Comparison of ENCODE assay signal across 8 cellular contexts in the genomic region with DNA sequence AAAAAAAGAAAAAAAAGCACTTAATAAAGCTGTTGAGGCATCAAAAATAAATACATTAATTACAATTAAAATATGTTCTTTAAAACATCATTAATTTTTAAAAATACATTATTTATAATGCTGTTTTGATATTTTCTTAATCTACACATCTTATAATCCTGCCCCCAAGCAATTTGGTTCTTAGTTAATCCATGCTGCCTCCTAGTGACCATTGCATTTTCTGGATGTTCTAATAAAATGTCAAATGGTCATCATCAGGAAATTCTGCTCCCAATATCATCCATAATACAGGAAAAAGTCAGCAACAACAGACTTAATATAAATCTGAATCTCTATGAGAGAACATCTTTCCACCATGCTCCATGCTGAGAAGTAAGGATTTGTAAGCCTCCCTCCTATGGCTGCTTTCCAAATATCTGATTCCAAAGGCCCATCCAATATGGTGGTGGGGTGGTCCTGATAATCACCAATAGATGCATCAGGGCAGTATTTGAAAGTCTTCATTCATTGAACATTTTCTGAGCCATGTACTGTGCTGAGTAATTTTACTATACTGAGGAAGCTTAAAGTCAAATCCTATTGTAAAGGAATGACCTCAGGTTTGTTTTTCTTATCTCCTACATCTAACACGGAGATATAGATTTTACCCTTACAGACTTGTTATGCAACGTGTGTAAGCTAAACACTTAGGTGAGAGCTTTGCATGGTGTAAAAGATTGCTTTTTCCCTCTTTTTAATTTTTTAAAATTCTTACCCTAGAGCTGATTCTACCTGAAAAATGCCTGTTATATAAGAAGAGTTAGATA.
DNase-seq lines count a peak whose midpoint lies in the region; ATAC-seq and TF ChIP-seq lines count a peak whose summit lies in the region.

No MANE protein-coding gene starts in this region.

- TF ChIP-seq CTCF in mammary epithelial cell (conservative IDR thresholded peaks at IDR 0.05 in 1 of 2, IDR thresholded peaks at IDR 0.05 in 1 of 2; ENCODE audit: extremely low read depth in 1 of 2, insufficient read depth in 1 of 2, low read depth in 1 of 2, low read length in 2 of 2), result peak; percentile 65 to 73

- H3K4me2 ChIP-seq in mammary epithelial cell (ENCODE audit: insufficient read depth, low read depth, low read length) (no peak overlapping the region), mesenchymal stem cell (ENCODE audit: low read length, poor library complexity, severe bottlenecking) (no peak overlapping the region)

- H3K18ac ChIP-seq in mesenchymal stem cell (ENCODE audit: low read depth in 1 of 2, low read length in 2 of 2), result no peak overlapping the region

- H3K4ac ChIP-seq in mesenchymal stem cell (ENCODE audit: low read depth in 1 of 2, low read length in 2 of 2), result no peak overlapping the region

- no peak overlapping the region for H2AK5ac ChIP-seq in mesenchymal stem cell (ENCODE audit: low read length, severe bottlenecking)

- H3K4me1 ChIP-seq in mammary epithelial cell (ENCODE audit: insufficient read depth, low read length) (peaks cover 15% of the 10 kb centered on the region), mesenchymal stem cell (ENCODE audit: control insufficient read depth, insufficient read depth, low read depth, low read length) (no peaks in the 10 kb centered on the region)

- H3K4me3 ChIP-seq in mammary epithelial cell (replicated peaks in 1 of 3; ENCODE audit: insufficient read depth in 1 of 3, low read depth in 2 of 3, low read length in 3 of 3), result no peak overlapping the region
- H3K4me3 ChIP-seq in mesenchymal stem cell (ENCODE audit: insufficient read depth in 1 of 2, low read depth in 1 of 2, low read length in 2 of 2), result no peak overlapping the region

- no peak overlapping the region for H2BK120ac ChIP-seq in mesenchymal stem cell (ENCODE audit: low read depth, low read length)

- H3K9me3 ChIP-seq in mammary epithelial cell (replicated peaks; ENCODE audit: insufficient read depth, low read length) (no peaks in the 10 kb centered on the region), mesenchymal stem cell (ENCODE audit: control insufficient read depth, low read length) (peaks cover 4% of the 10 kb centered on the region)

- H2BK5ac ChIP-seq in mesenchymal stem cell (ENCODE audit: low read depth, low read length, poor library complexity, severe bottlenecking), result no peak overlapping the region

- no peak overlapping the region for H3K14ac ChIP-seq in mesenchymal stem cell (ENCODE audit: low read length in 2 of 2)

- H3K27ac ChIP-seq in mammary epithelial cell (ENCODE audit: insufficient read depth, low read depth, low read length), result no peak overlapping the region
- H3K27ac ChIP-seq in mesenchymal stem cell (ENCODE audit: low read length, poor library complexity, severe bottlenecking), result no peak overlapping the region

- H3K9ac ChIP-seq in mammary epithelial cell (ENCODE audit: insufficient read depth, low read length) (no peak overlapping the region), mesenchymal stem cell (ENCODE audit: low read length) (no peak overlapping the region)

- no peak overlapping the region for H3K23ac ChIP-seq in mesenchymal stem cell (ENCODE audit: low read length in 2 of 2)

- H3K79me1 ChIP-seq in mesenchymal stem cell (replicated peaks; ENCODE audit: low read length, poor library complexity, severe bottlenecking), result no peaks in the 10 kb centered on the region

- intact Hi-C loops in mammary epithelial cell (cut with micrococcal nuclease), result loop anchor here (1.0 to 2.0 kb wide), 5 partner anchors 30 to 189 kb away; no protein-coding TSS in a partner anchor

- 25% methylated on average over 2 of the region's 2 CpGs for WGBS in mammary epithelial cell (ENCODE audit: low coverage, missing lambda C conversion rate)
- no CpG with 5 or more reads among the region's 2 CpGs for WGBS in mesenchymal stem cell

- dilution Hi-C loops in mammary epithelial cell (cut with HindIII; ENCODE audit: low sequenced_read_pairs), result no loop called here

- no peaks in the 10 kb centered on the region for H3K79me2 ChIP-seq in mammary epithelial cell (ENCODE audit: insufficient read depth, low read length)

- H4K8ac ChIP-seq in mesenchymal stem cell (ENCODE audit: low read length), result no peak overlapping the region

- no peak overlapping the region for H4K91ac ChIP-seq in mesenchymal stem cell (ENCODE audit: low read length)

- no peaks in the 10 kb centered on the region for H4K20me1 ChIP-seq in mammary epithelial cell (ENCODE audit: insufficient read depth, low read length)

- CTCF ChIA-PET in mammary epithelial cell (lab: Charles Lee; ENCODE audit: low non-redundant PET), result interaction anchor here (0.7 kb wide), 1 partner anchor 189 kb away, joined by 3 read pairs; no protein-coding TSS in a partner anchor

- H2BK15ac ChIP-seq in mesenchymal stem cell (ENCODE audit: low read depth, poor library complexity, severe bottlenecking), result no peak overlapping the region

- no peak overlapping the region for H2BK12ac ChIP-seq in mesenchymal stem cell (ENCODE audit: low read length in 2 of 2)

- in situ Hi-C loops in Caki2 (cut with HindIII; ENCODE audit: low pct_unique_long_range_greater_than_20kb, low sequenced_read_pairs) (no loop called here), mammary epithelial cell (cut with MboI; ENCODE audit: low sequenced_read_pairs in 2 of 2) (loop anchor here (5.0 to 10.0 kb wide), 2 partner anchors 188 to 191 kb away; no protein-coding TSS in a partner anchor)

- H2AFZ ChIP-seq in mammary epithelial cell (ENCODE audit: low read depth, low read length), result no peak overlapping the region
- H2AFZ ChIP-seq in mesenchymal stem cell (ENCODE audit: low read depth, low read length), result no peak overlapping the region

- DNase-seq in Caki2 (ENCODE audit: low read depth), result peak; percentile 22
- DNase-seq in LoVo (ENCODE audit: low spot score), result peak; percentile 18
- no peak for DNase-seq in mammary epithelial cell
- peak; percentile 24 for DNase-seq in mesenchymal stem cell
- no peak for DNase-seq in anterior cingulate cortex (lab: John Stamatoyannopoulos, UW)

- H3K36me3 ChIP-seq in mammary epithelial cell (ENCODE audit: insufficient read depth, low read length) (no peaks in the 10 kb centered on the region), mesenchymal stem cell (ENCODE audit: control insufficient read depth in 1 of 2, insufficient read depth in 2 of 2, low read depth in 1 of 2, low read length in 2 of 2) (no peaks in the 10 kb centered on the region)

- no peak for ATAC-seq in HG02840 (IDR thresholded peaks at IDR 0.05; ENCODE audit: low FRiP score, unreplicated experiment)
- ATAC-seq in GM19328 (IDR thresholded peaks at IDR 0.05; ENCODE audit: unreplicated experiment), result no peak
- ATAC-seq in HG02798 (IDR thresholded peaks at IDR 0.05; ENCODE audit: poor library complexity, unreplicated experiment), result no peak

- H3K27me3 ChIP-seq in mammary epithelial cell (ENCODE audit: insufficient read depth, low read length) (no peaks in the 10 kb centered on the region), mesenchymal stem cell (ENCODE audit: control insufficient read depth in 1 of 2, insufficient read depth in 1 of 2, low read length in 2 of 2) (peaks cover 0 to 27% of the 10 kb centered on the region in 2 experiments)

- no TSS peak for BruUV-seq in mammary epithelial cell (replicated peaks; lab: Mats Ljungman, UMichigan)

Comparison
In these comparisons a context has a peak if more than half of its experiments do, and no peak if none do; other contexts are left out.
1. DNase-seq: peak in Caki2 (single experiment), LoVo (single experiment) and mesenchymal stem cell (single experiment); none in mammary epithelial cell (single experiment) and anterior cingulate cortex (0 of 58).